1 cellular context compared by ENCODE assay signal in the genomic region with DNA sequence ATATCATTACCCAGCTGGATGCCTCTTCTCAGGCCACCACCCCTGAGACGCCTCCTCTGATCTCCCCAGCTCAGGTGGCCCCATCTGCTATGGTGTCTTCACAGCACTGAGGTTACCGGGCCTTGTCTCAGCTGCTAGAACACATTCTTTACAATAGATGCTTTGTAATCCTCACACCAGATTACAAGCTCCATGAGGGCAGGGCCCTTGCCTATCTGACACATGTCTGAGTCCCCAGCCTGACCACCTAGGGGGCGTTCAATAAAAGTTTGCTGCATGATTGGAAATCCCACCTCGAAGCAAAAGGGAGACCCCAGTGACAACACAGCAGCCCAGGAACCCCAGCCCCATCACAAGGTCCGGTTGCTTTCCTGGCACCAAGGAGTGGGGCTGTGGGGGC.
TF ChIP-seq lines count a peak whose summit lies in the region.

No MANE protein-coding gene starts in this region.

TF ChIP-seq in K562, 482 proteins besides CTCF, POLR2A, EP300 and RAD21:
- TF ChIP-seq, protein P1, sequence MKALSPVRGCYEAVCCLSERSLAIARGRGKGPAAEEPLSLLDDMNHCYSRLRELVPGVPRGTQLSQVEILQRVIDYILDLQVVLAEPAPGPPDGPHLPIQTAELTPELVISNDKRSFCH (CRISPR knock-in tag; IDR thresholded peaks at IDR 0.05): no peak
- TF ChIP-seq, protein P1 (tag; IDR thresholded peaks at IDR 0.05): no peak
- TF ChIP-seq TRIM28 (IDR thresholded peaks at IDR 0.05) (peak; percentile 93), ZBTB7A (IDR thresholded peaks at IDR 0.05; ENCODE audit: borderline replicate concordance, control insufficient read depth, low read depth, low read length) (0 out of 2 replicates have a peak, but pooled peaks have one; percentile 11), SMARCE1 (IDR thresholded peaks at IDR 0.05) (no peak), ZNF316 (IDR thresholded peaks at IDR 0.05) (peak; percentile 93), CBX3 (IDR thresholded peaks at IDR 0.05; ENCODE audit: borderline replicate concordance in 1 of 2, low read length in 2 of 2) (peak in 1 of 2 experiments; percentile 68; a peak in 1 of 3 replicates), TEAD1 (CRISPR knock-in tag; IDR thresholded peaks at IDR 0.05) (no peak), POLR3G (IDR thresholded peaks at IDR 0.05; ENCODE audit: extremely low read depth, insufficient read length, insufficient replicate concordance) (no peak), JUNB (CRISPR knock-in tag; conservative IDR thresholded peaks at IDR 0.05) (no peak), ILK (tag; IDR thresholded peaks at IDR 0.05; ENCODE audit: borderline replicate concordance, low read depth) (no peak), KDM1A (IDR thresholded peaks at IDR 0.05) (0 out of 4 replicates have a peak, but pooled peaks of 1 of the 2 experiments have one; percentile 8), TRIM24 (IDR thresholded peaks at IDR 0.05) (peak; percentile 11 to 74; a peak in 2 of 4 replicates), BMI1 (IDR thresholded peaks at IDR 0.05; ENCODE audit: low read length) (no peak), ZNF12 (CRISPR knock-in tag; IDR thresholded peaks at IDR 0.05) (0 out of 2 replicates have a peak, but pooled peaks have one; percentile 34), TCFL5 (CRISPR knock-in tag; conservative IDR thresholded peaks at IDR 0.05) (no peak)
- TF ChIP-seq, protein P2, sequence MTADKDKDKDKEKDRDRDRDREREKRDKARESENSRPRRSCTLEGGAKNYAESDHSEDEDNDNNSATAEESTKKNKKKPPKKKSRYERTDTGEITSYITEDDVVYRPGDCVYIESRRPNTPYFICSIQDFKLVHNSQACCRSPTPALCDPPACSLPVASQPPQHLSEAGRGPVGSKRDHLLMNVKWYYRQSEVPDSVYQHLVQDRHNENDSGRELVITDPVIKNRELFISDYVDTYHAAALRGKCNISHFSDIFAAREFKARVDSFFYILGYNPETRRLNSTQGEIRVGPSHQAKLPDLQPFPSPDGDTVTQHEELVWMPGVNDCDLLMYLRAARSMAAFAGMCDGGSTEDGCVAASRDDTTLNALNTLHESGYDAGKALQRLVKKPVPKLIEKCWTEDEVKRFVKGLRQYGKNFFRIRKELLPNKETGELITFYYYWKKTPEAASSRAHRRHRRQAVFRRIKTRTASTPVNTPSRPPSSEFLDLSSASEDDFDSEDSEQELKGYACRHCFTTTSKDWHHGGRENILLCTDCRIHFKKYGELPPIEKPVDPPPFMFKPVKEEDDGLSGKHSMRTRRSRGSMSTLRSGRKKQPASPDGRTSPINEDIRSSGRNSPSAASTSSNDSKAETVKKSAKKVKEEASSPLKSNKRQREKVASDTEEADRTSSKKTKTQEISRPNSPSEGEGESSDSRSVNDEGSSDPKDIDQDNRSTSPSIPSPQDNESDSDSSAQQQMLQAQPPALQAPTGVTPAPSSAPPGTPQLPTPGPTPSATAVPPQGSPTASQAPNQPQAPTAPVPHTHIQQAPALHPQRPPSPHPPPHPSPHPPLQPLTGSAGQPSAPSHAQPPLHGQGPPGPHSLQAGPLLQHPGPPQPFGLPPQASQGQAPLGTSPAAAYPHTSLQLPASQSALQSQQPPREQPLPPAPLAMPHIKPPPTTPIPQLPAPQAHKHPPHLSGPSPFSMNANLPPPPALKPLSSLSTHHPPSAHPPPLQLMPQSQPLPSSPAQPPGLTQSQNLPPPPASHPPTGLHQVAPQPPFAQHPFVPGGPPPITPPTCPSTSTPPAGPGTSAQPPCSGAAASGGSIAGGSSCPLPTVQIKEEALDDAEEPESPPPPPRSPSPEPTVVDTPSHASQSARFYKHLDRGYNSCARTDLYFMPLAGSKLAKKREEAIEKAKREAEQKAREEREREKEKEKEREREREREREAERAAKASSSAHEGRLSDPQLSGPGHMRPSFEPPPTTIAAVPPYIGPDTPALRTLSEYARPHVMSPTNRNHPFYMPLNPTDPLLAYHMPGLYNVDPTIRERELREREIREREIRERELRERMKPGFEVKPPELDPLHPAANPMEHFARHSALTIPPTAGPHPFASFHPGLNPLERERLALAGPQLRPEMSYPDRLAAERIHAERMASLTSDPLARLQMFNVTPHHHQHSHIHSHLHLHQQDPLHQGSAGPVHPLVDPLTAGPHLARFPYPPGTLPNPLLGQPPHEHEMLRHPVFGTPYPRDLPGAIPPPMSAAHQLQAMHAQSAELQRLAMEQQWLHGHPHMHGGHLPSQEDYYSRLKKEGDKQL (CRISPR knock-in tag; IDR thresholded peaks at IDR 0.05; ENCODE audit: borderline replicate concordance): no peak
- TF ChIP-seq, protein P3, sequence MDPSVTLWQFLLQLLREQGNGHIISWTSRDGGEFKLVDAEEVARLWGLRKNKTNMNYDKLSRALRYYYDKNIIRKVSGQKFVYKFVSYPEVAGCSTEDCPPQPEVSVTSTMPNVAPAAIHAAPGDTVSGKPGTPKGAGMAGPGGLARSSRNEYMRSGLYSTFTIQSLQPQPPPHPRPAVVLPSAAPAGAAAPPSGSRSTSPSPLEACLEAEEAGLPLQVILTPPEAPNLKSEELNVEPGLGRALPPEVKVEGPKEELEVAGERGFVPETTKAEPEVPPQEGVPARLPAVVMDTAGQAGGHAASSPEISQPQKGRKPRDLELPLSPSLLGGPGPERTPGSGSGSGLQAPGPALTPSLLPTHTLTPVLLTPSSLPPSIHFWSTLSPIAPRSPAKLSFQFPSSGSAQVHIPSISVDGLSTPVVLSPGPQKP (CRISPR knock-in tag; IDR thresholded peaks at IDR 0.05): no peak
